In the genomic region with DNA sequence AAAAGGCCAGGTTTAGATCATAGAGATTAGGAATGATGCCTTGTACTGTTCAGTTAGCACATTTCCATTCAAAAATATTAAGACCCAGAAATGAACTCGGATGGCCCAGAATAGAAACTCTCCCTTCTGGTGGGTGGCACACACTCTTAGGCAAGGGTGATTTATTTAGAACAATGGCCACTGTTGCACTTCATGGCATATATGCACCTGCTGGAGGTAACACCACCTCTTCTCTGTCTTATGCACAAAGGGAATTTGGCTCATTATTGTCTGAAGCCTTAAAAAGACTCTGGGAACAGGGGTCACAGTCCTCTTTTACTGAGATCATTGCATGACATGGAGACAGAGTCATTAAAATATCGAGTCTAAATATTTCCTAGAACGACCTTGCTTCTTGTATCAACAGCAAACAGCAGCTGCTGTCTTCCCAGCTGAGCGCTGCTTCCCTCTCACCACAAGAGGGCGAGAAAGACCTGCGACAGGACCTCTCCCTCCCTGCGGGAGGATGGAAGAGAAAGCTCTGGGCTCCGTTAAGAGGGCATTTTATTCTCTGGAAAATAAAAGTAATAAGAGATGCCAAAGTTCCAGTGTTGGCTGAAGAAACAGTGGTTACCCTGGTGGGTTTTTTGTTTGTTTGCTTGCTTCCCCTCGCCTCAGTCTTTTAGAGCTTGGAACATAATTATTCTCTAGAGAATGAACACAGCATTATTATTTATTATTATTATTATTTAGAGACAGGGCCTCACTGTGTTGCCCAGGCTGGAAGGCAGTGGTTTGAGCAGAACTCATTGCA, we compare ENCODE assay signal across 8 cellular contexts. TPM values are rescaled to one million over a fixed set of nuclear protein-coding genes. Genes with fewer than 3 reads are reported as not detected.
DNase-seq lines count a peak whose midpoint lies in the region; ATAC-seq, FAIRE-seq and TF ChIP-seq lines count a peak whose summit lies in the region.

No MANE protein-coding gene starts in this region.

- H3K27me3 Mint-ChIP-seq in osteocyte (ENCODE audit: unreplicated experiment): peaks cover 16% of the 10 kb centered on the region

- H3K36me3 ChIP-seq in H7 (replicated peaks; ENCODE audit: control insufficient read depth, insufficient read depth, low read length) (no peaks in the 10 kb centered on the region), MM.1S (replicated peaks; ENCODE audit: insufficient read depth, low read length) (no peaks in the 10 kb centered on the region), SJCRH30 (no peaks in the 10 kb centered on the region), upper lobe of left lung (no peaks in the 10 kb centered on the region)

- H3K36me3 Mint-ChIP-seq in osteocyte (ENCODE audit: unreplicated experiment): no peaks in the 10 kb centered on the region

- H3K9me2 ChIP-seq in MM.1S (replicated peaks; ENCODE audit: insufficient read depth, low read length): no peaks in the 10 kb centered on the region

- no peaks in the 10 kb centered on the region for H4K20me1 ChIP-seq in MM.1S (ENCODE audit: insufficient read depth, low read length)

- H3K9ac ChIP-seq in MM.1S (ENCODE audit: low read length): no peak overlapping the region

- FAIRE-seq in frontal cortex (lab: Jason Lieb, UNC): peak; percentile 85

- no peak overlapping the region for H3K4me2 ChIP-seq in MM.1S (ENCODE audit: low read depth, low read length)

- DNase-seq in GM03348 (ENCODE audit: low spot score) (peak; percentile 90), H7 (peak; percentile 79), MM.1S (peak; percentile 81), SJCRH30 (peak; percentile 77 to 87), frontal cortex (ENCODE audit: low spot score in 2 of 2) (peak; percentile 67 to 80), osteocyte (ENCODE audit: extremely low spot score, unreplicated experiment) (peak; percentile 91), upper lobe of left lung (peak in 1 of 2 donors; percentile 76)
- peak; percentile 86 for DNase-seq in activated effector memory CD4-positive, alpha-beta T cell treated with anti-CD3 and anti-CD28 coated beads, Interleukin-2, amount 50 U/mL, for 16 hours

- ATAC-seq in upper lobe of left lung (ENCODE audit: low FRiP score in 2 of 2): peak; percentile 79 to 89

- no peak for TF ChIP-seq EP300 in upper lobe of left lung (IDR thresholded peaks at IDR 0.05)

- 5 to 9% methylated on average over 9 of the region's 9 CpGs for WGBS in upper lobe of left lung, 2 donors

- H3F3A ChIP-seq in MM.1S (ENCODE audit: insufficient read depth, low read length): no peaks in the 10 kb centered on the region

- no peaks in the 10 kb centered on the region for H3K9me3 Mint-ChIP-seq in osteocyte (ENCODE audit: unreplicated experiment)

- H3K4me3 Mint-ChIP-seq in osteocyte (ENCODE audit: unreplicated experiment): no peak overlapping the region

- H3K27ac Mint-ChIP-seq in osteocyte (ENCODE audit: unreplicated experiment): no peak overlapping the region

- no peaks in the 10 kb centered on the region for H3K79me2 ChIP-seq in MM.1S (ENCODE audit: low read length)

- TF ChIP-seq POLR2A in upper lobe of left lung (IDR thresholded peaks at IDR 0.05): no peak

- no peak overlapping the region for H3K27ac ChIP-seq in MM.1S (ENCODE audit: low read length)
- no peak overlapping the region for H3K27ac ChIP-seq in SJCRH30
- H3K27ac ChIP-seq in upper lobe of left lung: no peak overlapping the region

- H2AFZ ChIP-seq in MM.1S (ENCODE audit: low read length): no peak overlapping the region

- H3K4me1 ChIP-seq in MM.1S (ENCODE audit: low read length) (no peaks in the 10 kb centered on the region), SJCRH30 (0 out of 2 replicates have a peak, but pooled peaks cover 3% of the 10 kb centered on the region), upper lobe of left lung (peaks cover 5 to 8% (median 6%) of the 10 kb centered on the region in 4 donors)

- H3K4me3 ChIP-seq in H7 (ENCODE audit: insufficient read depth, low read depth, low read length) (no peak overlapping the region), MM.1S (ENCODE audit: low read length) (no peak overlapping the region), SJCRH30 (no peak overlapping the region), upper lobe of left lung (no peak overlapping the region)

- peaks cover 21% of the 10 kb centered on the region for H3K4me1 Mint-ChIP-seq in osteocyte (ENCODE audit: unreplicated experiment)

- no peaks in the 10 kb centered on the region for H3K9me3 ChIP-seq in MM.1S (replicated peaks; ENCODE audit: insufficient read depth, low read length)
- no peaks in the 10 kb centered on the region for H3K9me3 ChIP-seq in SJCRH30 (replicated peaks)
- H3K9me3 ChIP-seq in upper lobe of left lung: no peaks in the 10 kb centered on the region

- TF ChIP-seq CTCF in MM.1S (IDR thresholded peaks at IDR 0.05; ENCODE audit: low read length) (peak; percentile 95), osteocyte (IDR thresholded peaks at IDR 0.05) (peak; percentile 99), upper lobe of left lung (IDR thresholded peaks at IDR 0.05) (peak; percentile 74 to 92 (median 88))

- H3K27me3 ChIP-seq in H7 (ENCODE audit: control insufficient read depth, insufficient read depth, low read length) (peaks cover 13% of the 10 kb centered on the region), MM.1S (replicated peaks; ENCODE audit: insufficient read depth, low read length) (no peaks in the 10 kb centered on the region), SJCRH30 (no peaks in the 10 kb centered on the region; the same call in none of the 2 replicates), upper lobe of left lung (no peaks in the 10 kb centered on the region)

RNA-seq across cellular contexts. Expression of gene BAMBI, which starts 13.5 kb away (rescaled TPM):
- total RNA-seq in H7 (2014; rRNA removed; shearing (Covaris generic)): 74.9 and 79.1 TPM in 2 replicates
- 3.8 and 4.3 TPM in 2 replicates for total RNA-seq in SJCRH30 (2014; rRNA removed; shearing (Covaris generic))
- 4.5 TPM for total RNA-seq in frontal cortex
- total RNA-seq in osteocyte: 6.1 and 6.8 TPM in 2 replicates
- 10 to 100 TPM in 3 of 6 donors, 1 to 10 TPM in 3; 2.8 to 14.3 (median 8.8) TPM for total RNA-seq in upper lobe of left lung
